8 cellular contexts compared by ENCODE assay signal in the genomic region with DNA sequence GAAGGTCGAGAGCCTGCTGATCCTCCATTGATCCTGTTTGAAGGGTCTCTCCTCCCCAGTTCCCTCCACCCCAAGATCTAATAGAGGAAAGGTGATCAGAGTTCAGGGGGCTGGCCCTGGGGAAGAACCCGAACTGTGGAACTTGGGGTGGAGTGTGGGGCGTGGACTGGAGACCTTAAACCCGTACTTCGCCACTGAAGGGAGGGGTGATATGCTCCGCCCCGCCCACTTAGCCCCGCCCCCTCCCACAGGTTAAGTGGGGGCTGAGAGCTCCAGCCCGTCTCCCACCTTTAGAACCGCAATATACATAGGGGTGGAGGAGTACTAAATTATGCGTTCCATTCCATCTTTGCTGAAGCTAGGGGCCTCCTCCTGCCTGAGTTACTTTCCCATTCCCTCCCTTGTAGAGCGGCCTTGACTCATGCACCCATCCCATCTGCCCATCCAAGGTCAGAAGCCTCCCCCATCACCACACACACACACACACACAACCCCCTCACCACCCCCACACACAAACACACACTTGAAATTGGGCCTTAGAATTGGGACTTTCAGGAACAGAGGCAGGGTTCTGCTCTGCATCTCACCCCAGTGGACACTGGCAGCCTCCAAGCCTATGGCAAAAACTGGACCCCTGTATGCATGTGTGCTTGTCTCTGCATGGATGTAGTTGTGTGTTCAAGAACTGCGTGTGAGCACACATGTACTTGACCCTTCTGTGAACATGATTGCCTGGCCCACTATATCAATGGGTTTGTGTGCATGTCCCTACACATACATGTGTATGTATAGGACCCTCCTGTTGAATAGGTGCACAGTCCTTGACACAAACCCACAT. TPM values are rescaled to one million over a fixed set of nuclear protein-coding genes. Genes with fewer than 3 reads are reported as not detected.
DNase-seq lines count a peak whose midpoint lies in the region; ATAC-seq and TF ChIP-seq lines count a peak whose summit lies in the region.

No MANE protein-coding gene starts in this region.

- ATAC-seq in body of pancreas, result peak; percentile 36
- peak; percentile 69 for ATAC-seq in left colon
- ATAC-seq in GM18909 (IDR thresholded peaks at IDR 0.05; ENCODE audit: poor library complexity, unreplicated experiment), result no peak
- ATAC-seq in HG03196 (IDR thresholded peaks at IDR 0.05; ENCODE audit: unreplicated experiment), result no peak

- no peaks in the 10 kb centered on the region; the same call in 1 of the 2 replicates for H3F3A ChIP-seq in MM.1S (ENCODE audit: insufficient read depth, low read length)

- 18 to 38% methylated on average over 3 to 13 of the region's 13 CpGs for WGBS in body of pancreas, 2 donors

- no peaks in the 10 kb centered on the region for H4K20me1 ChIP-seq in MM.1S (ENCODE audit: insufficient read depth, low read length)

- intact Hi-C loops in body of pancreas (cut with DNase I), result no loop called here
- intact Hi-C loops in left colon (cut with DNase I, micrococcal nuclease), result no loop called here

- H3K4me3 ChIP-seq in AG10803 (ENCODE audit: low read length) (peak overlapping the region; percentile 63), MM.1S (ENCODE audit: low read length) (no peak overlapping the region), body of pancreas (peak overlapping the region; percentile 63)

- H3K4me2 ChIP-seq in MM.1S (ENCODE audit: low read depth, low read length), result no peak overlapping the region

- H3K4me1 ChIP-seq in MM.1S (ENCODE audit: low read length) (no peaks in the 10 kb centered on the region), body of pancreas (peaks cover 55% of the 10 kb centered on the region)

- no peaks in the 10 kb centered on the region for H3K36me3 ChIP-seq in MM.1S (replicated peaks; ENCODE audit: insufficient read depth, low read length)
- H3K36me3 ChIP-seq in body of pancreas (replicated peaks in 1 of 2; ENCODE audit: insufficient read depth in 1 of 2, low read depth in 2 of 2), result no peaks in the 10 kb centered on the region

- DNase-seq in AG10803 (ENCODE audit: low read depth) (no peak), MM.1S (no peak), body of pancreas (peak; percentile 49 to 73 (median 52)), left colon (peak; percentile 90 to 92), NCI-H2171 treated with DMSO at 0.1 percent for 48 hours (lab: John Stamatoyannopoulos, UW) (no peak)
- DNase-seq in stimulated activated naive CD4-positive, alpha-beta T cell treated with Interleukin-2 at 50 U/mL for 16 hours (lab: John Stamatoyannopoulos, UW), result peak; percentile 12

- H3K79me2 ChIP-seq in MM.1S (ENCODE audit: low read length), result no peaks in the 10 kb centered on the region

- TF ChIP-seq CTCF in AG10803 (conservative IDR thresholded peaks at IDR 0.05; ENCODE audit: low read length) (no peak), MM.1S (IDR thresholded peaks at IDR 0.05; ENCODE audit: low read length) (no peak), body of pancreas (IDR thresholded peaks at IDR 0.05) (no peak)

- H3K9me3 ChIP-seq in MM.1S (replicated peaks; ENCODE audit: insufficient read depth, low read length) (no peaks in the 10 kb centered on the region), body of pancreas (no peaks in the 10 kb centered on the region)

- H3K9me2 ChIP-seq in MM.1S (replicated peaks; ENCODE audit: insufficient read depth, low read length), result no peaks in the 10 kb centered on the region

- TF ChIP-seq POLR2A in body of pancreas (IDR thresholded peaks at IDR 0.05), result no peak

- 0 out of 2 replicates have a peak, but pooled peaks cover 3% of the 10 kb centered on the region for H3K27me3 ChIP-seq in MM.1S (replicated peaks; ENCODE audit: insufficient read depth, low read length)
- H3K27me3 ChIP-seq in body of pancreas, result no peaks in the 10 kb centered on the region

- H3K9ac ChIP-seq in MM.1S (ENCODE audit: low read length), result no peak overlapping the region

- 0 out of 2 replicates have a peak overlapping the region, but pooled peaks have one; percentile 61 for H2AFZ ChIP-seq in MM.1S (ENCODE audit: low read length)

- no peak overlapping the region for H3K27ac ChIP-seq in MM.1S (ENCODE audit: low read length)
- peak overlapping the region; percentile 50 to 87 (median 74) for H3K27ac ChIP-seq in body of pancreas

RNA-seq across cellular contexts. Expression of gene SEMA4G, which starts 1.0 kb away (rescaled TPM):
- total RNA-seq in body of pancreas, result 10 to 100 TPM; 10.5 to 12.5 TPM
- 100 to 1,000 TPM; 108 to 170 TPM for total RNA-seq in left colon

RNA-seq across cellular contexts. Expression of gene MRPL43, which starts 17.0 kb away (rescaled TPM):
- total RNA-seq in body of pancreas (10 to 100 TPM; 53.7 to 90.5 TPM), left colon (10 to 100 TPM; 66.9 to 69.3 TPM)

RNA-seq across cellular contexts. Expression of gene TWNK, which starts 17.0 kb away (rescaled TPM):
- total RNA-seq in body of pancreas, result 1 to 10 TPM; 1.8 to 2.3 TPM
- 1 to 10 TPM; 3.7 to 5.8 TPM for total RNA-seq in left colon

RNA-seq across cellular contexts. Expression of gene LZTS2, which starts 29.3 kb away (rescaled TPM):
- total RNA-seq in body of pancreas (10 to 100 TPM; 29.7 to 38.4 TPM), left colon (10 to 100 TPM; 28.7 to 33.9 TPM)

RNA-seq across cellular contexts. Expression of gene SLF2, which starts 57.5 kb away (rescaled TPM):
- 10 to 100 TPM; 16.2 to 26.7 TPM for total RNA-seq in body of pancreas
- total RNA-seq in left colon, result 10 to 100 TPM; 18.5 to 20.3 TPM

Comparison
In these comparisons a context has a peak if more than half of its experiments do, and no peak if none do; other contexts are left out.
1. DNase-seq: peak in body of pancreas (4 of 4), left colon (2 of 2) and stimulated activated naive CD4-positive, alpha-beta T cell treated with Interleukin-2 at 50 U/mL for 16 hours (single experiment); none in AG10803 (single experiment), MM.1S (single experiment) and NCI-H2171 treated with DMSO at 0.1 percent for 48 hours (single experiment).
2. ATAC-seq: peak in body of pancreas (single experiment) and left colon (single experiment); none in GM18909 (single experiment) and HG03196 (single experiment).
3. RNA of gene SEMA4G, which starts 1.0 kb away (total RNA-seq): 108 to 170 TPM in left colon; 10.5 to 12.5 TPM in body of pancreas; every median in the first group is over 4 times any median in the second.